24 cellular contexts compared by ENCODE assay signal in the genomic region with DNA sequence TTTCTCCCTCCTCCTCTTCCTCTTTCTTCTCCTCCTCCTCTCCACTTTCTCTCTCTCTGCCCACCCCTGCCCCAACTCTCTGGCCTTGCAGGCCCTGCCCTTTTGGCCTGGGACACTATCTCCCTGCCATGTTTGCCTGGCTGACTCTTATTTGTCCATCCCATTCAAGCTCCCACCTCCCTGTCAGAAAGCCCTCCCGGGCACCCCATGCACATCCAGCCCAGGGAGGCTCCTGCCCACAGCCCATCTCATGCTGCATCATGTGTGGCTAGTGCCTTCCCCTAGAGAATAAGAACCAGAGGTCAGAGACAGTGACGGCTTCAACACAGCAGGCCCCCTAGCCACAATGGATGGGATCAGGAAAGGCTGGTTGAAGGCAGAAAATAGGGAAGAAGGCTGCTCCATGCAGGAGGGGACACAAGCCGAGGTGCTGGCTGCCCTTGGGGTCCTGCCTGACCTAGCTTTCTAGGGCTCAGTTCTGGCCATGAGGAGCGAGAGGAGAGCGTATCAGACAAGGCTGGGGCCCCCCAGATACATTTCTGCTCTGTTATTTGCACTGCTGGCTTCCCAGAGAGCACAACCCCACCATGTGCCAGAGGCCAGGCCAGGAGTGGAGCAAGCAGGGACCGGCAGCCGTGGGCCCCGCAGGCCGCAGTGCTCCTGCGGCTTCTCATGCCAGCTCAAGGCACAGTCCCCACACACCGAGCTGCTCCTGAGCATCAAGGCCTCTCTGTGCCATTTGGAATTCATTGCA.
DNase-seq lines count a peak whose midpoint lies in the region; TF ChIP-seq lines count a peak whose summit lies in the region.
"Had no signal": no experiment of that assay in that cellular context is flagged by ENCODE, and none has a peak within 500 bp of the region (broad histone marks: within the 10 kb centered on the region; RNA-seq: fewer than 3 reads in every experiment).

No MANE protein-coding gene starts in this region.

- no peaks in the 10 kb centered on the region for H3K23me2 ChIP-seq in H9 (ENCODE audit: insufficient read length, low read depth, low read length, poor library complexity, severe bottlenecking)

- no peaks in the 10 kb centered on the region for H3K9me3 ChIP-seq in H9 (ENCODE audit: control insufficient read depth, low read depth, low read length)
- H3K9me3 ChIP-seq: BLaER1, esophagus squamous epithelium, heart right ventricle, SK-N-SH had no signal

- H4K20me1 ChIP-seq in H9 (ENCODE audit: control insufficient read depth, insufficient read depth, insufficient read length) = peaks cover 2% of the 10 kb centered on the region
- H4K20me1 ChIP-seq: BLaER1 had no signal

- H2BK20ac ChIP-seq in H9 (ENCODE audit: low read depth, low read length, poor library complexity, severe bottlenecking) = no peak overlapping the region

- H4K91ac ChIP-seq in H9 (ENCODE audit: insufficient read length, low read depth, low read length) = no peak overlapping the region

- no peaks in the 10 kb centered on the region for H3K79me2 ChIP-seq in H9 (ENCODE audit: insufficient read depth, low read length)

- H3K9me3 Mint-ChIP-seq in H9 = peaks cover 0 to 2% of the 10 kb centered on the region in 2 experiments; a peak in 1 of 5 replicates
- H3K9me3 Mint-ChIP-seq in progenitor cell of endocrine pancreas (ENCODE audit: low read depth) = no peaks in the 10 kb centered on the region
- H3K9me3 Mint-ChIP-seq: dendritic cell treated with granulocyte-macrophage colony-stimulating factor and Interleukin-4, amounts not matched to agents 40 ng/mL and 50 ng/mL, for 4 days; memory B cell had no signal

- no CpG with 5 or more reads among the region's 11 CpGs for WGBS in H9 (ENCODE audit: extremely low coverage, insufficient read length, low lambda C conversion rate)

- no peak overlapping the region for H3K9ac ChIP-seq in H9 (ENCODE audit: extremely low read depth, insufficient read length, low read length)
- H3K9ac ChIP-seq: BLaER1, SK-N-SH had no signal

- H3K36me3 Mint-ChIP-seq in H9 (ENCODE audit: insufficient read depth in 1 of 3, low read depth in 3 of 3) = no peaks in the 10 kb centered on the region
- no peaks in the 10 kb centered on the region for H3K36me3 Mint-ChIP-seq in progenitor cell of endocrine pancreas (ENCODE audit: insufficient read depth)
- H3K36me3 Mint-ChIP-seq: activated naive CD8-positive, alpha-beta T cell; memory B cell had no signal

- H3K4me1 ChIP-seq in H9 (ENCODE audit: insufficient read depth, low read length) = no peaks in the 10 kb centered on the region
- H3K4me1 ChIP-seq: BLaER1, esophagus squamous epithelium had no signal

- no peaks in the 10 kb centered on the region for H3K27me3 ChIP-seq in H9 (ENCODE audit: insufficient read depth, low read length)
- H3K27me3 ChIP-seq: BLaER1, cardiac muscle cell, heart right ventricle had no signal

- H3K4me1 Mint-ChIP-seq in H9 (peaks cover 34 to 35% of the 10 kb centered on the region in 2 experiments), progenitor cell of endocrine pancreas (ENCODE audit: low read depth) (peaks cover 12% of the 10 kb centered on the region)

- H3K56ac ChIP-seq in H9 (ENCODE audit: insufficient read length, low read depth, low read length) = no peak overlapping the region

- H3K4me3 Mint-ChIP-seq in H9 = no peak overlapping the region
- H3K4me3 Mint-ChIP-seq in progenitor cell of endocrine pancreas (ENCODE audit: low read depth) = no peak overlapping the region
- H3K4me3 Mint-ChIP-seq: activated naive CD8-positive, alpha-beta T cell; dendritic cell treated with granulocyte-macrophage colony-stimulating factor and Interleukin-4, amounts not matched to agents 40 ng/mL and 50 ng/mL, for 4 days; memory B cell; T-helper 17 cell had no signal

- no peak overlapping the region for H3K14ac ChIP-seq in H9 (ENCODE audit: insufficient read depth, low read length)

- no peaks in the 10 kb centered on the region for H3K79me1 ChIP-seq in H9 (ENCODE audit: insufficient read depth, low read depth, low read length, poor library complexity, severe bottlenecking)

- no peak overlapping the region for H3K18ac ChIP-seq in H9 (ENCODE audit: insufficient read length, low read depth, low read length)

- H2BK120ac ChIP-seq in H9 (ENCODE audit: low read depth, low read length, poor library complexity, severe bottlenecking) = no peak overlapping the region

- no peak overlapping the region for H4K5ac ChIP-seq in H9 (ENCODE audit: insufficient read length, low read depth, low read length)

- H2BK12ac ChIP-seq in H9 (ENCODE audit: insufficient read length, low read depth, low read length) = no peak overlapping the region

- no peak overlapping the region for H2AFZ ChIP-seq in H9 (ENCODE audit: low read length)

- H3K4me2 ChIP-seq in H9 (ENCODE audit: insufficient read depth, insufficient read length, low read length) = no peak overlapping the region
- H3K4me2 ChIP-seq: BLaER1, SK-N-SH had no signal

- H2BK15ac ChIP-seq in H9 (ENCODE audit: low read depth, low read length) = no peak overlapping the region

- H4K8ac ChIP-seq in H9 (replicated peaks; ENCODE audit: insufficient read length, low read depth, low read length) = no peak overlapping the region

- no peak overlapping the region for H3T11ph ChIP-seq in H9 (ENCODE audit: low read length)

- H3K27ac Mint-ChIP-seq in H9 (peak overlapping the region in 1 of 3 experiments; percentile 89; a peak in 3 of 7 replicates), progenitor cell of endocrine pancreas (peak overlapping the region; percentile 64)
- H3K27ac Mint-ChIP-seq: activated naive CD8-positive, alpha-beta T cell; dendritic cell treated with granulocyte-macrophage colony-stimulating factor and Interleukin-4, amounts not matched to agents 40 ng/mL and 50 ng/mL, for 4 days; memory B cell; T-helper 17 cell had no signal

- peak; percentile 24 for DNase-seq in H9
- peak; percentile 49 for DNase-seq in SK-N-DZ (ENCODE audit: low spot score)
- DNase-seq in islet precursor cell = peak; percentile 53
- no peak for DNase-seq in progenitor cell of endocrine pancreas (ENCODE audit: low spot score, unreplicated experiment)
- DNase-seq in stimulated activated CD4-positive, alpha-beta T cell treated with anti-CD3 and anti-CD28 coated beads, Interleukin-1b, Interleukin-23, amount 100 ng/mL, for 48 hours = no peak
- no peak for DNase-seq in iPS-NIHi11 (ENCODE audit: low spot score)
- no peak for DNase-seq in medulla oblongata (ENCODE audit: extremely low spot score)
- DNase-seq: activated CD4-positive, alpha-beta T cell treated with anti-CD3 and anti-CD28 coated beads for 48 hours; COR-L47; DMS79 treated with DMSO at 0.1 percent for 48 hours; esophagus squamous epithelium; foreskin melanocyte; heart right ventricle; NCI-H446 treated with DMSO at 0.1 percent for 48 hours; nucleus accumbens; SK-N-SH; T-helper 17 cell; trophoblast cell had no signal

- H3K4ac ChIP-seq in H9 (ENCODE audit: low read depth, low read length) = no peak overlapping the region

- no peak overlapping the region for H3K23ac ChIP-seq in H9 (ENCODE audit: insufficient read length, low read depth, low read length)

- H2AK5ac ChIP-seq in H9 (ENCODE audit: insufficient read length, low read length) = no peak overlapping the region

- H3K27ac ChIP-seq in H9 (ENCODE audit: insufficient read length, low read depth, low read length) = no peak overlapping the region
- H3K27ac ChIP-seq: BLaER1, cardiac muscle cell, esophagus squamous epithelium, heart right ventricle, skin epidermis had no signal

- TF ChIP-seq CTCF in H9 (conservative IDR thresholded peaks at IDR 0.05) (no peak), progenitor cell of endocrine pancreas (IDR thresholded peaks at IDR 0.05; ENCODE audit: unreplicated experiment) (no peak)

- H2BK5ac ChIP-seq in H9 (ENCODE audit: insufficient read length, low read length) = no peak overlapping the region

- H3K27me3 Mint-ChIP-seq in H9 (ENCODE audit: low read depth) = peaks cover 35% of the 10 kb centered on the region
- peaks cover 36% of the 10 kb centered on the region for H3K27me3 Mint-ChIP-seq in progenitor cell of endocrine pancreas
- H3K27me3 Mint-ChIP-seq: activated naive CD8-positive, alpha-beta T cell had no signal

Comparison
In these comparisons a context has a peak if more than half of its experiments do, and no peak if none do; other contexts are left out.
1. DNase-seq: peak in H9 (single experiment), SK-N-DZ (single experiment) and islet precursor cell (single experiment); none in progenitor cell of endocrine pancreas (single experiment), stimulated activated CD4-positive, alpha-beta T cell treated with anti-CD3 and anti-CD28 coated beads, Interleukin-1b, Interleukin-23, amount 100 ng/mL, for 48 hours (single experiment), iPS-NIHi11 (single experiment) and medulla oblongata (single experiment).